ENCODE assay signal across 15 cellular contexts in the genomic region with DNA sequence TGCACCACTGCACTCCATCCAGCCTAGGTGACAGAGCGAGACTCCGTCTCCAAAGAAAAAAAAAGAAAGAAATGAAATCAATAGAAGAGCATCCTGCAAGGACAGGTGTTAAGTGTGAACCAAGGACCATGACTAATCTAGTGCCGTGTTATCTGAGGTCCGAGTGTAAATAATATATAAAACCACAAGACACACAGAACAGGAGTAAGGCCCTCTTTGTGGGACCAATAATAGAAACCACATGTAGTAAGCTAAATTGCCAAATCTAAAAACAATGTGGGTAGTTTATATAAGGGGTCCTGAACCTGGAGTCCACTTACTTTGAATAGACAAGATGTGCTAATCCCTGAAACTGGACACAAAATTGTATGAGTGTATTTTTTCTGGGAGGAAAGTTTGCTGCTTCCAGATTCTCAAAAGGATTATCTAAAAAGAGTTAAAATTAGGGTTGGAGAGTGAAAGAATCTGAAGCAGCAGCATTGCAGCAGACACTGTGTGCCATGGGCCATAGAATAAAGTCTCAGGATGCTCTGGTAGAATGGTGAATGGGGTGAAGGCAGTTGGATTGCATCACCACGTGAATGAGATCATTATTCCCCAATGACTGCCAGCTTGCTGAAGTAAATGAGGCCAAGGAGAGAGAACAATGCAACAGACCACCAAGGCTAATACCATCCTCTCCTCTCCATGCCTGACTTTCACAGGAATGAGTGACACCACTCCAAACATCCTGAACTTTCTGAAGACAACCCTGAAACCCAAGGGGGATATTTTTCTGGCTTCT.
DNase-seq lines count a peak whose midpoint lies in the region; ATAC-seq, FAIRE-seq and TF ChIP-seq lines count a peak whose summit lies in the region.
"Had no signal": no experiment of that assay in that cellular context is flagged by ENCODE, and none has a peak within 500 bp of the region (broad histone marks: within the 10 kb centered on the region; RNA-seq: fewer than 3 reads in every experiment).

No MANE protein-coding gene starts in this region.

- FAIRE-seq in K562 (lab: Jason Lieb, UNC): no peak
- FAIRE-seq: endometrium had no signal

- ATAC-seq in K562 (no peak), HG03097 (IDR thresholded peaks at IDR 0.05; ENCODE audit: low FRiP score, unreplicated experiment) (no peak)
- ATAC-seq: natural killer cell had no signal

- H3K9me1 ChIP-seq in K562 (ENCODE audit: control insufficient read depth, insufficient read depth, low read length): no peaks in the 10 kb centered on the region

- H3K9ac ChIP-seq in Karpas-422 (ENCODE audit: low read length) (no peak overlapping the region), K562 (ENCODE audit: insufficient read depth in 1 of 2, low read depth in 2 of 2, low read length in 2 of 2) (no peak overlapping the region)
- H3K9ac ChIP-seq: BLaER1 treated with 17β-estradiol and CSF1 and Interleukin-3, amounts not matched to agents 10 nM and 100 nM had no signal

- H2AFZ ChIP-seq in Karpas-422 (ENCODE audit: low read length) (no peak overlapping the region), K562 (ENCODE audit: low read depth, low read length) (no peak overlapping the region)

- H3K4me1 ChIP-seq in Karpas-422 (ENCODE audit: low read length) (peaks cover 19% of the 10 kb centered on the region), K562 (replicated peaks in 1 of 2; ENCODE audit: control insufficient read depth in 2 of 2, insufficient read depth in 2 of 2, low read length in 2 of 2) (peaks cover 11 to 18% of the 10 kb centered on the region in 2 experiments; a peak in 4 of 5 replicates), left ventricle myocardium inferior (peaks cover 88% of the 10 kb centered on the region)

- H3K27ac ChIP-seq in Karpas-422 (ENCODE audit: low read length) (no peak overlapping the region), K562 (ENCODE audit: extremely low read depth, low read depth, low read length) (no peak overlapping the region), left ventricle myocardium inferior (replicated peaks) (no peak overlapping the region)
- H3K27ac ChIP-seq: BLaER1 treated with 17β-estradiol and CSF1 and Interleukin-3, amounts not matched to agents 10 nM and 100 nM had no signal

- H3K27me3 ChIP-seq in Karpas-422 (ENCODE audit: low read length) (no peaks in the 10 kb centered on the region), K562 (ENCODE audit: control insufficient read depth in 2 of 2, insufficient read depth in 2 of 2, low read length in 2 of 2) (peaks cover 11 to 33% of the 10 kb centered on the region in 2 experiments), left ventricle myocardium inferior (ENCODE audit: low read depth) (no peaks in the 10 kb centered on the region)
- H3K27me3 ChIP-seq: BLaER1 treated with 17β-estradiol and CSF1 and Interleukin-3, amounts not matched to agents 10 nM and 100 nM had no signal

- H3K4me2 ChIP-seq in Karpas-422 (ENCODE audit: low read depth, low read length, poor library complexity, severe bottlenecking): no peak overlapping the region
- no peak overlapping the region for H3K4me2 ChIP-seq in K562 (ENCODE audit: insufficient read depth, low read length)
- H3K4me2 ChIP-seq: BLaER1 treated with 17β-estradiol and CSF1 and Interleukin-3, amounts not matched to agents 10 nM and 100 nM had no signal

- H3K9me3 ChIP-seq in Karpas-422 (ENCODE audit: low read length) (no peaks in the 10 kb centered on the region), K562 (replicated peaks; ENCODE audit: control insufficient read depth, insufficient read depth, low read depth, low read length) (no peaks in the 10 kb centered on the region), left ventricle myocardium inferior (replicated peaks) (no peaks in the 10 kb centered on the region)
- H3K9me3 ChIP-seq: BLaER1 treated with 17β-estradiol and CSF1 and Interleukin-3, amounts not matched to agents 10 nM and 100 nM had no signal

- H3K4me3 ChIP-seq in Karpas-422 (ENCODE audit: low read length): no peak overlapping the region
- H3K4me3 ChIP-seq in K562: no peak overlapping the region
- H3K4me3 ChIP-seq in left ventricle myocardium inferior: no peak overlapping the region
- H3K4me3 ChIP-seq: BLaER1 treated with 17β-estradiol and CSF1 and Interleukin-3, amounts not matched to agents 10 nM and 100 nM had no signal

- intact Hi-C loops in K562 (cut with micrococcal nuclease) (no loop called here), left ventricle myocardium inferior (cut with micrococcal nuclease) (no loop called here)

- in situ Hi-C loops in K562 (cut with MboI): no loop called here
- in situ Hi-C loops in GM13976 (cut with MboI; ENCODE audit: low sequenced_read_pairs, unreplicated experiment): no loop called here

- 7% methylated on average over 5 of the region's 5 CpGs for WGBS in K562 (ENCODE audit: insufficient coverage, low coverage, missing lambda C conversion rate)

- POLR2A ChIA-PET in K562 (lab: Yijun Ruan, JAX): interaction anchor here (0.5 to 0.7 kb wide), 2 partner anchors 82 to 113 kb away, joined by 3 read pairs; no protein-coding TSS in a partner anchor

- CTCF ChIA-PET in K562 (lab: Yijun Ruan, JAX; ENCODE audit: low intra/inter-chr PET ratio): no interaction called here

- TF ChIP-seq CTCF in K562 (IDR thresholded peaks at IDR 0.05 in 2 of 3, conservative IDR thresholded peaks at IDR 0.05 in 1 of 3; ENCODE audit: insufficient read depth in 2 of 3, low read depth in 1 of 3, low read length in 3 of 3): no peak
- TF ChIP-seq CTCF in GM13976 (IDR thresholded peaks at IDR 0.05; ENCODE audit: borderline replicate concordance, control extremely low read depth, extremely low read depth, insufficient read depth, missing control alignments): no peak
- no peak for TF ChIP-seq CTCF in left ventricle myocardium inferior (IDR thresholded peaks at IDR 0.05; ENCODE audit: borderline replicate concordance)

- TF ChIP-seq POLR2A in K562 (conservative IDR thresholded peaks at IDR 0.05): no peak

- H3K79me2 ChIP-seq in Karpas-422 (ENCODE audit: low read length): no peaks in the 10 kb centered on the region
- no peaks in the 10 kb centered on the region for H3K79me2 ChIP-seq in K562 (ENCODE audit: control insufficient read depth, insufficient read depth, low read length)

- no peak for TF ChIP-seq RAD21 in K562 (CRISPR knock-in tag; conservative IDR thresholded peaks at IDR 0.05 in 1 of 2, IDR thresholded peaks at IDR 0.05 in 1 of 2)

- no peaks in the 10 kb centered on the region for H3K9me2 ChIP-seq in Karpas-422 (replicated peaks; ENCODE audit: insufficient read depth, low read length)

- no peaks in the 10 kb centered on the region for H3K36me3 ChIP-seq in Karpas-422 (ENCODE audit: insufficient read depth, low read length)
- H3K36me3 ChIP-seq in K562 (ENCODE audit: control insufficient read depth, insufficient read depth, low read length): no peaks in the 10 kb centered on the region
- no peaks in the 10 kb centered on the region for H3K36me3 ChIP-seq in left ventricle myocardium inferior
- H3K36me3 ChIP-seq: BLaER1 treated with 17β-estradiol and CSF1 and Interleukin-3, amounts not matched to agents 10 nM and 100 nM had no signal

- DNase-seq in AG20443 (ENCODE audit: low spot score) (peak; percentile 35), Karpas-422 (peak; percentile 45), K562 (ENCODE audit: extremely low read depth in 1 of 4, low spot score in 3 of 4) (no peak), iris pigment epithelial cell (ENCODE audit: low read depth) (peak; percentile 73), hepatic stellate cell (ENCODE audit: low spot score) (no peak), GM13976 (ENCODE audit: low spot score) (no peak), left ventricle myocardium inferior (no peak)
- DNase-seq: anterior cingulate cortex; natural killer cell; NCI-H2081 treated with DMSO at 0.1 percent for 48 hours; RPMI8226; stimulated activated CD4-positive, alpha-beta T cell treated with anti-CD3 and anti-CD28 coated beads, Interleukin-15, amount 100 ng/mL, for 24 hours had no signal

- no peaks in the 10 kb centered on the region for H4K20me1 ChIP-seq in Karpas-422 (ENCODE audit: insufficient read depth, low read depth, low read length)
- peaks cover 4% of the 10 kb centered on the region for H4K20me1 ChIP-seq in K562 (replicated peaks; ENCODE audit: control insufficient read depth, insufficient read depth, low read length)
- H4K20me1 ChIP-seq: BLaER1 treated with 17β-estradiol and CSF1 and Interleukin-3, amounts not matched to agents 10 nM and 100 nM had no signal

- no peak for TF ChIP-seq EP300 in K562 (IDR thresholded peaks at IDR 0.05; ENCODE audit: low read length)

- BruUV-seq in K562 (replicated peaks; lab: Mats Ljungman, UMichigan): no TSS peak

TF ChIP-seq in K562, 482 proteins besides CTCF, POLR2A, EP300 and RAD21:
- TF ChIP-seq, protein P1, sequence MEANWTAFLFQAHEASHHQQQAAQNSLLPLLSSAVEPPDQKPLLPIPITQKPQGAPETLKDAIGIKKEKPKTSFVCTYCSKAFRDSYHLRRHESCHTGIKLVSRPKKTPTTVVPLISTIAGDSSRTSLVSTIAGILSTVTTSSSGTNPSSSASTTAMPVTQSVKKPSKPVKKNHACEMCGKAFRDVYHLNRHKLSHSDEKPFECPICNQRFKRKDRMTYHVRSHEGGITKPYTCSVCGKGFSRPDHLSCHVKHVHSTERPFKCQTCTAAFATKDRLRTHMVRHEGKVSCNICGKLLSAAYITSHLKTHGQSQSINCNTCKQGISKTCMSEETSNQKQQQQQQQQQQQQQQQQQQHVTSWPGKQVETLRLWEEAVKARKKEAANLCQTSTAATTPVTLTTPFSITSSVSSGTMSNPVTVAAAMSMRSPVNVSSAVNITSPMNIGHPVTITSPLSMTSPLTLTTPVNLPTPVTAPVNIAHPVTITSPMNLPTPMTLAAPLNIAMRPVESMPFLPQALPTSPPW (CRISPR knock-in tag; IDR thresholded peaks at IDR 0.05): no peak
- TF ChIP-seq CEBPG (CRISPR knock-in tag; IDR thresholded peaks at IDR 0.05) (no peak), CEBPG (tag; conservative IDR thresholded peaks at IDR 0.05 in 1 of 2, IDR thresholded peaks at IDR 0.05 in 1 of 2) (peak in 1 of 2 experiments; percentile 60; a peak in 1 of 4 replicates), ATF3 (IDR thresholded peaks at IDR 0.05) (peak; percentile 70), ATF3 (CRISPR knock-in tag; conservative IDR thresholded peaks at IDR 0.05) (no peak), CBX2 (IDR thresholded peaks at IDR 0.05; ENCODE audit: insufficient read depth, low read length, poor library complexity, severe bottlenecking) (no peak), ZFX (CRISPR knock-in tag; IDR thresholded peaks at IDR 0.05) (no peak), RFX7 (CRISPR knock-in tag; IDR thresholded peaks at IDR 0.05) (no peak), ZNF3 (CRISPR knock-in tag; IDR thresholded peaks at IDR 0.05) (no peak)

Comparison
In these comparisons a context has a peak if more than half of its experiments do, and no peak if none do; other contexts are left out.
1. DNase-seq: peak in AG20443 (single experiment), Karpas-422 (single experiment) and iris pigment epithelial cell (single experiment); none in K562 (0 of 4), hepatic stellate cell (single experiment), GM13976 (single experiment) and left ventricle myocardium inferior (single experiment).